24 cellular contexts compared by ENCODE assay signal in the genomic region with DNA sequence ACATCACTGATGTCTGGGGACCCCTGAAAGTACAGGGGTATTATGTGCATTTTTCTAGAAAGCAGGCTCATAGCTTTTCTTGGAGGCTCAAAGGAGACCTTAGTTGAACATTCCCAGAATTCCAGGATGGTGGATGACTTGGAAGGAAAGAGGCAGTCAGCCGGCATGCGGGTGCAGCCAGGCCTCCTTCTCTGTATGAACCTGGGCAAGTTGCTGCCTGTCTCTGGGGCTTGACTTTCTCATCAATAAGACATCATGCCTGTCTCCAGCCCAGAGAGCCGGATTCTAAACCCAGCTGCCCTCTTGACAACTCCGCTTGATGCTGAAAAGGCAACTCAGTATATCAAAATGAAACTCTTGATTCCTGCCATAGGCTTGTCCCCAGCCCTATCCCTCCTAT. TPM values are rescaled to one million over a fixed set of nuclear protein-coding genes. Genes with fewer than 3 reads are reported as not detected.
DNase-seq lines count a peak whose midpoint lies in the region; ATAC-seq and TF ChIP-seq lines count a peak whose summit lies in the region.
"Had no signal": no experiment of that assay in that cellular context is flagged by ENCODE, and none has a peak within 500 bp of the region (broad histone marks: within the 10 kb centered on the region; RNA-seq: fewer than 3 reads in every experiment).

No MANE protein-coding gene starts in this region.

- H3K4ac ChIP-seq in trophoblast cell (ENCODE audit: low read depth, low read length), result no peak overlapping the region

- dilution Hi-C loops in mammary epithelial cell (cut with HindIII; ENCODE audit: low sequenced_read_pairs), result no loop called here

- no peak overlapping the region for H3K23ac ChIP-seq in trophoblast cell (ENCODE audit: low read length)

- H3K4me3 ChIP-seq in mammary epithelial cell (replicated peaks in 1 of 3; ENCODE audit: insufficient read depth in 1 of 3, low read depth in 2 of 3, low read length in 3 of 3) (no peak overlapping the region), breast epithelium (no peak overlapping the region), trophoblast cell (ENCODE audit: low read depth, low read length) (no peak overlapping the region)
- H3K4me3 ChIP-seq: BLaER1 treated with 17β-estradiol and CSF1 and Interleukin-3, amounts not matched to agents 10 nM and 100 nM; SJCRH30 had no signal

- H3K27ac ChIP-seq in mammary epithelial cell (ENCODE audit: insufficient read depth, low read depth, low read length) (no peak overlapping the region), breast epithelium (no peak overlapping the region), epithelial cell of prostate (no peak overlapping the region), trophoblast cell (ENCODE audit: low read depth, low read length) (no peak overlapping the region)
- H3K27ac ChIP-seq: BLaER1 treated with 17β-estradiol and CSF1 and Interleukin-3, amounts not matched to agents 10 nM and 100 nM; HL-60; SJCRH30 had no signal

- no peaks in the 10 kb centered on the region for H3K27me3 ChIP-seq in mammary epithelial cell (ENCODE audit: insufficient read depth, low read length)
- H3K27me3 ChIP-seq in breast epithelium, result peaks cover 0 to 22% of the 10 kb centered on the region in 2 donors
- no peaks in the 10 kb centered on the region for H3K27me3 ChIP-seq in trophoblast cell (ENCODE audit: insufficient read depth, low read length)
- H3K27me3 ChIP-seq: BLaER1 treated with 17β-estradiol and CSF1 and Interleukin-3, amounts not matched to agents 10 nM and 100 nM; SJCRH30 had no signal

- no peak overlapping the region for H2BK5ac ChIP-seq in trophoblast cell (ENCODE audit: low read depth, low read length, poor library complexity)

- H3K27ac Mint-ChIP-seq in activated CD4-positive, alpha-beta T cell treated with anti-CD3 and anti-CD28 coated beads for 36 hours, result no peak overlapping the region
- H3K27ac Mint-ChIP-seq: CD4-positive, alpha-beta T cell had no signal

- POLR2A ChIA-PET in activated CD4-positive, alpha-beta T cell treated with anti-CD3 and anti-CD28 coated beads for 36 hours (lab: Charles Lee), result no interaction called here

- H4K91ac ChIP-seq in trophoblast cell (ENCODE audit: low read depth, low read length), result no peak overlapping the region

- BruUV-seq in mammary epithelial cell (replicated peaks; lab: Mats Ljungman, UMichigan), result no TSS peak

- no peak overlapping the region for H3K14ac ChIP-seq in trophoblast cell (ENCODE audit: low read length)

- peak; percentile 35 for DNase-seq in mammary epithelial cell
- no peak for DNase-seq in breast epithelium (ENCODE audit: low spot score in 2 of 2)
- DNase-seq in epithelial cell of prostate (ENCODE audit: low read depth, low spot score), result peak; percentile 27
- peak; percentile 27 to 57 for DNase-seq in trophoblast cell
- DNase-seq in foreskin melanocyte, result no peak
- DNase-seq in SW480 (ENCODE audit: low spot score), result no peak
- DNase-seq in activated CD4-positive, alpha-beta T cell treated with anti-CD3 and anti-CD28 coated beads for 36 hours, result no peak
- DNase-seq: AML-193; CD4-positive, alpha-beta T cell; DMS53; NCI-H1048; NCI-H1436; NCI-H187; NCI-H446; NCI-H524 treated with DMSO at 0.1 percent for 48 hours; NCI-H774; SJCRH30 had no signal

- H3K4me1 Mint-ChIP-seq in activated CD4-positive, alpha-beta T cell treated with anti-CD3 and anti-CD28 coated beads for 36 hours, result peaks cover under 1% of the 10 kb centered on the region

- H3K27me3 Mint-ChIP-seq in activated CD4-positive, alpha-beta T cell treated with anti-CD3 and anti-CD28 coated beads for 36 hours, result peaks cover 13% of the 10 kb centered on the region

- no peak overlapping the region for H2BK12ac ChIP-seq in trophoblast cell (ENCODE audit: low read length)

- H3K36me3 ChIP-seq in mammary epithelial cell (ENCODE audit: insufficient read depth, low read length) (no peaks in the 10 kb centered on the region), breast epithelium (no peaks in the 10 kb centered on the region), trophoblast cell (ENCODE audit: control insufficient read depth in 1 of 2, insufficient read depth in 2 of 2, low read length in 2 of 2) (no peaks in the 10 kb centered on the region)
- H3K36me3 ChIP-seq: BLaER1 treated with 17β-estradiol and CSF1 and Interleukin-3, amounts not matched to agents 10 nM and 100 nM; SJCRH30 had no signal

- H3K79me1 ChIP-seq in trophoblast cell (ENCODE audit: low read length), result peaks cover 3% of the 10 kb centered on the region

- no peak overlapping the region for H3K9ac ChIP-seq in mammary epithelial cell (ENCODE audit: insufficient read depth, low read length)
- H3K9ac ChIP-seq in trophoblast cell (ENCODE audit: low read length), result no peak overlapping the region
- H3K9ac ChIP-seq: BLaER1 treated with 17β-estradiol and CSF1 and Interleukin-3, amounts not matched to agents 10 nM and 100 nM had no signal

- no peak for ATAC-seq in activated CD4-positive, alpha-beta T cell treated with anti-CD3 and anti-CD28 coated beads for 36 hours
- ATAC-seq: Right ventricle myocardium inferior had no signal

- WGBS in mammary epithelial cell (ENCODE audit: low coverage, missing lambda C conversion rate), result 0% methylated on average over 3 of the region's 4 CpGs
- WGBS in trophoblast cell (ENCODE audit: extremely low coverage, insufficient coverage, insufficient read length), result no CpG with 5 or more reads among the region's 4 CpGs

- no peak overlapping the region for H3K4me3 Mint-ChIP-seq in activated CD4-positive, alpha-beta T cell treated with anti-CD3 and anti-CD28 coated beads for 36 hours
- H3K4me3 Mint-ChIP-seq: CD4-positive, alpha-beta T cell had no signal

- TF ChIP-seq CTCF in mammary epithelial cell (conservative IDR thresholded peaks at IDR 0.05 in 1 of 2, IDR thresholded peaks at IDR 0.05 in 1 of 2; ENCODE audit: extremely low read depth in 1 of 2, insufficient read depth in 1 of 2, low read depth in 1 of 2, low read length in 2 of 2) (no peak), breast epithelium (IDR thresholded peaks at IDR 0.05) (no peak)

- H3K18ac ChIP-seq in trophoblast cell (ENCODE audit: low read length), result no peak overlapping the region

- no peaks in the 10 kb centered on the region for H3K36me3 Mint-ChIP-seq in activated CD4-positive, alpha-beta T cell treated with anti-CD3 and anti-CD28 coated beads for 36 hours (ENCODE audit: low read depth)

- no peak overlapping the region for H2AFZ ChIP-seq in mammary epithelial cell (ENCODE audit: low read depth, low read length)
- no peak overlapping the region for H2AFZ ChIP-seq in trophoblast cell (ENCODE audit: insufficient read depth, low read length, poor library complexity)

- intact Hi-C loops in mammary epithelial cell (cut with micrococcal nuclease) (loop anchor here (10.0 kb wide), 2 partner anchors 404 to 504 kb away; no protein-coding TSS in a partner anchor), breast epithelium (cut with DNase I; ENCODE audit: low total_unique reads) (no loop called here)
- intact Hi-C loops in activated CD4-positive, alpha-beta T cell treated with anti-CD3 and anti-CD28 coated beads for 36 hours (cut with DNase I, micrococcal nuclease), result no loop called here

- in situ Hi-C loops in mammary epithelial cell (cut with MboI; ENCODE audit: low sequenced_read_pairs in 2 of 2), result no loop called here

- H4K20me1 ChIP-seq in mammary epithelial cell (ENCODE audit: insufficient read depth, low read length), result no peaks in the 10 kb centered on the region
- H4K20me1 ChIP-seq: BLaER1 treated with 17β-estradiol and CSF1 and Interleukin-3, amounts not matched to agents 10 nM and 100 nM had no signal

- no peaks in the 10 kb centered on the region for H3K79me2 ChIP-seq in mammary epithelial cell (ENCODE audit: insufficient read depth, low read length)
- no peaks in the 10 kb centered on the region for H3K79me2 ChIP-seq in trophoblast cell (ENCODE audit: control insufficient read depth, insufficient read depth, low read length, poor library complexity)

- TF ChIP-seq POLR2A in breast epithelium (IDR thresholded peaks at IDR 0.05), result no peak

- no peak overlapping the region for H4K8ac ChIP-seq in trophoblast cell (ENCODE audit: low read depth, low read length)

- H4K12ac ChIP-seq in trophoblast cell (ENCODE audit: low read depth, low read length), result no peak overlapping the region

- CTCF ChIA-PET in mammary epithelial cell (lab: Charles Lee; ENCODE audit: low non-redundant PET), result no interaction called here
- CTCF ChIA-PET in activated CD4-positive, alpha-beta T cell treated with anti-CD3 and anti-CD28 coated beads for 36 hours (lab: Charles Lee), result interaction anchor here (0.6 to 1.6 kb wide), 3 partner anchors 16 to 725 kb away, joined by 3 to 5 read pairs (median 4); no protein-coding TSS in a partner anchor

- H3K9me3 ChIP-seq in mammary epithelial cell (replicated peaks; ENCODE audit: insufficient read depth, low read length) (no peaks in the 10 kb centered on the region), breast epithelium (no peaks in the 10 kb centered on the region), trophoblast cell (ENCODE audit: insufficient read depth, low read depth, low read length) (no peaks in the 10 kb centered on the region)
- H3K9me3 ChIP-seq: BLaER1 treated with 17β-estradiol and CSF1 and Interleukin-3, amounts not matched to agents 10 nM and 100 nM; SJCRH30 had no signal

- no peaks in the 10 kb centered on the region for H3K9me3 Mint-ChIP-seq in activated CD4-positive, alpha-beta T cell treated with anti-CD3 and anti-CD28 coated beads for 36 hours (ENCODE audit: low read depth)
- H3K9me3 Mint-ChIP-seq: CD4-positive, alpha-beta T cell had no signal

- no peak overlapping the region for H2AK5ac ChIP-seq in trophoblast cell (ENCODE audit: low read length)

- H2BK120ac ChIP-seq in trophoblast cell (ENCODE audit: insufficient read depth, low read length, poor library complexity), result no peak overlapping the region

- peak overlapping the region; percentile 24 for H3K4me2 ChIP-seq in mammary epithelial cell (ENCODE audit: insufficient read depth, low read depth, low read length)
- no peak overlapping the region for H3K4me2 ChIP-seq in trophoblast cell (ENCODE audit: low read length)
- H3K4me2 ChIP-seq: BLaER1 treated with 17β-estradiol and CSF1 and Interleukin-3, amounts not matched to agents 10 nM and 100 nM had no signal

- peaks cover 6% of the 10 kb centered on the region for H3K4me1 ChIP-seq in mammary epithelial cell (ENCODE audit: insufficient read depth, low read length)
- no peaks in the 10 kb centered on the region for H3K4me1 ChIP-seq in breast epithelium
- peaks cover 0 to 4% of the 10 kb centered on the region in 2 experiments for H3K4me1 ChIP-seq in trophoblast cell (ENCODE audit: control insufficient read depth in 1 of 2, insufficient read depth in 2 of 2, low read length in 2 of 2)
- H3K4me1 ChIP-seq: SJCRH30 had no signal

RNA-seq across cellular contexts. Expression of a gene that starts 12.6 kb away (rescaled TPM):
- not detected for total RNA-seq in mammary epithelial cell
- polyA plus RNA-seq in mammary epithelial cell, result not detected
- polyA minus RNA-seq in mammary epithelial cell, result not detected
- not detected for total RNA-seq in breast epithelium
- 20.5 and 20.6 TPM in 2 replicates for polyA plus RNA-seq in trophoblast cell (2013)
- total RNA-seq in activated CD4-positive, alpha-beta T cell treated with anti-CD3 and anti-CD28 coated beads for 36 hours, result not detected
- total RNA-seq: CD4-positive, alpha-beta T cell; Daoy; G401; HT-29; Right ventricle myocardium inferior; SJCRH30 had no signal
- polyA plus RNA-seq: AG04450 had no signal

RNA-seq across cellular contexts. Expression of a gene that starts 15.9 kb away (rescaled TPM):
- total RNA-seq in mammary epithelial cell (not detected), breast epithelium (not detected)
- not detected for polyA plus RNA-seq in mammary epithelial cell
- polyA minus RNA-seq in mammary epithelial cell, result 2.9 TPM
- polyA plus RNA-seq in trophoblast cell (2013), result 0.11 and 0.14 TPM in 2 replicates
- not detected for total RNA-seq in activated CD4-positive, alpha-beta T cell treated with anti-CD3 and anti-CD28 coated beads for 36 hours
- total RNA-seq: CD4-positive, alpha-beta T cell; Daoy; G401; HT-29; Right ventricle myocardium inferior; SJCRH30 had no signal
- polyA plus RNA-seq: AG04450 had no signal

RNA-seq across cellular contexts. Expression of a gene that starts 44.8 kb away (rescaled TPM):
- total RNA-seq in mammary epithelial cell (not detected), breast epithelium (not detected)
- polyA plus RNA-seq in mammary epithelial cell, result not detected
- polyA minus RNA-seq in mammary epithelial cell, result not detected
- polyA plus RNA-seq in trophoblast cell (2013), result 0.08 TPM in 2 replicates
- total RNA-seq in activated CD4-positive, alpha-beta T cell treated with anti-CD3 and anti-CD28 coated beads for 36 hours, result not detected
- total RNA-seq: CD4-positive, alpha-beta T cell; Daoy; G401; HT-29; Right ventricle myocardium inferior; SJCRH30 had no signal
- polyA plus RNA-seq: AG04450 had no signal

Comparison
In these comparisons a context has a peak if more than half of its experiments do, and no peak if none do; other contexts are left out.
1. DNase-seq: peak in mammary epithelial cell (single experiment), epithelial cell of prostate (single experiment) and trophoblast cell (2 of 2); none in breast epithelium (0 of 2), foreskin melanocyte (single experiment), SW480 (single experiment) and activated CD4-positive, alpha-beta T cell treated with anti-CD3 and anti-CD28 coated beads for 36 hours (single experiment).